8 cellular contexts compared by ENCODE assay signal in the genomic region with DNA sequence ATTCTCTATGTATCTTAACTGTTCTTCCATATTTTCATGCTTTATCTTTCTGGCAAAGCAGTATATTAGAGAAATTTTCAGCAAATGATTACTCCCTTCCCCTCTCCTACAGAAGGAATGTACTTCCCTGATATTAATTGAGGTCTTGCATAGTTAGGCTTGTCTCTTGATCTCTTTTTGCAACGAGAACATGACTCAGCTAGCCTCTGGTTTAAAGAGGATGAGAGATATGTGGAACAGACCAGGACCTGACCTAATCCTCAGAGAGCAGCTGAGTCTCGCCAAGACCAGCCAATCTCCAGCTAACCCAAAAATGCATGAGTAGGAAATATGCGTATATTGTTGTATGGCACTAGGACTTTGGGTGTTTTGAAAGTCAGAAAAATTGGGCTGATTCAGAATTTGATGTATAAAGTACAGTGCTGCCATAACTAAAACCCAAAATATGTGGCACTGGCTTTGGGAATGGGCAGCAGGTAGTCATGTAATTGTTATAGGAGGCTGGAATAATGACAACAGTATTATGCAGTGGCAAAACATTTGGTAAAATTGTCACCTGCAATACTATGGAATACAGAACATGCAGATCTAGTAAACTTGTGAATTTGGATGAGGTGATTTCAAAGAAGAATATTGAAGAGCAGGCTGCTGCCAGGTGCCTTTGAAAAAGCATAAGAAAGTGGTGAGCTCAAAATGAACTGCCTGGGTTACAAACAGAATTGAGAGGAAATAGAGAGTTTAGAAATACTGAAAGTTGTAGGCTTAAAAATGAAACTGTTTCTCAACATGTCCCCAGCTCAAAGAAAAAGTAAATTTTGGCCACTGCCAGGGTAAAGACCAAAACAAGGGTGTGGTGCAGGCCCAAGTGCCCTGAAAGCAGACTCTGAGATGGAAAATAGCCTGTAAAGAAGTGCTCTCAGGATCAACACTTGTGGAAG. TPM values are rescaled to one million over a fixed set of nuclear protein-coding genes. Genes with fewer than 3 reads are reported as not detected.
A peak's percentile ranks its signal among the peaks of the same experiment; 100 is the strongest.
DNase-seq lines count a peak whose midpoint lies in the region; ATAC-seq and TF ChIP-seq lines count a peak whose summit lies in the region.

No MANE protein-coding gene starts in this region.

- H3K27ac Mint-ChIP-seq in activated T-helper 2 cell treated with anti-CD3 and anti-CD28 coated beads, Interferon-gamma antibody, Interleukin-2, Interleukin-4, amounts not matched to agents 10 μg/mL and 5 μg/mL and 100 μg/mL, durations not matched to agents 14 hours and 24 hours and 36 hours = peak overlapping the region; percentile 87
- peak overlapping the region; percentile 78 to 92 for H3K27ac Mint-ChIP-seq in stimulated activated naive CD8-positive, alpha-beta T cell treated with anti-CD3 and anti-CD28 coated beads, Interleukin-15, amount 100 ng/mL, for 72 hours
- no peak overlapping the region for H3K27ac Mint-ChIP-seq in osteocyte (ENCODE audit: unreplicated experiment)

- ATAC-seq in GM19025 (IDR thresholded peaks at IDR 0.05; ENCODE audit: low read depth, unreplicated experiment) (peak; percentile 96), HG03103 (IDR thresholded peaks at IDR 0.05; ENCODE audit: low read depth, unreplicated experiment) (peak; percentile 91)
- peak; percentile 80 for ATAC-seq in stimulated activated naive CD8-positive, alpha-beta T cell treated with anti-CD3 and anti-CD28 coated beads, Interleukin-15, amount 100 ng/mL, for 72 hours

- intact Hi-C loops in activated T-helper 2 cell treated with anti-CD3 and anti-CD28 coated beads, Interferon-gamma antibody, Interleukin-2, Interleukin-4, amounts not matched to agents 10 μg/mL and 5 μg/mL and 100 μg/mL, durations not matched to agents 14 hours and 24 hours and 36 hours (cut with micrococcal nuclease) = no loop called here

- peaks cover 28% of the 10 kb centered on the region for H3K4me1 Mint-ChIP-seq in activated T-helper 2 cell treated with anti-CD3 and anti-CD28 coated beads, Interferon-gamma antibody, Interleukin-2, Interleukin-4, amounts not matched to agents 10 μg/mL and 5 μg/mL and 100 μg/mL, durations not matched to agents 14 hours and 24 hours and 36 hours (ENCODE audit: low read depth)
- H3K4me1 Mint-ChIP-seq in stimulated activated naive CD8-positive, alpha-beta T cell treated with anti-CD3 and anti-CD28 coated beads, Interleukin-15, amount 100 ng/mL, for 72 hours = peaks cover 30% of the 10 kb centered on the region
- H3K4me1 Mint-ChIP-seq in osteocyte (ENCODE audit: unreplicated experiment) = no peaks in the 10 kb centered on the region

- H3K36me3 Mint-ChIP-seq in activated T-helper 2 cell treated with anti-CD3 and anti-CD28 coated beads, Interferon-gamma antibody, Interleukin-2, Interleukin-4, amounts not matched to agents 10 μg/mL and 5 μg/mL and 100 μg/mL, durations not matched to agents 14 hours and 24 hours and 36 hours (ENCODE audit: low read depth) = peaks cover 10% of the 10 kb centered on the region
- no peaks in the 10 kb centered on the region for H3K36me3 Mint-ChIP-seq in osteocyte (ENCODE audit: unreplicated experiment)

- H3K27me3 Mint-ChIP-seq in activated T-helper 2 cell treated with anti-CD3 and anti-CD28 coated beads, Interferon-gamma antibody, Interleukin-2, Interleukin-4, amounts not matched to agents 10 μg/mL and 5 μg/mL and 100 μg/mL, durations not matched to agents 14 hours and 24 hours and 36 hours (ENCODE audit: low read depth) = no peaks in the 10 kb centered on the region
- H3K27me3 Mint-ChIP-seq in stimulated activated naive CD8-positive, alpha-beta T cell treated with anti-CD3 and anti-CD28 coated beads, Interleukin-15, amount 100 ng/mL, for 72 hours = no peaks in the 10 kb centered on the region
- H3K27me3 Mint-ChIP-seq in osteocyte (ENCODE audit: unreplicated experiment) = peaks cover 2% of the 10 kb centered on the region

- H3K4me3 Mint-ChIP-seq in activated T-helper 2 cell treated with anti-CD3 and anti-CD28 coated beads, Interferon-gamma antibody, Interleukin-2, Interleukin-4, amounts not matched to agents 10 μg/mL and 5 μg/mL and 100 μg/mL, durations not matched to agents 14 hours and 24 hours and 36 hours (ENCODE audit: low read depth) = peak overlapping the region; percentile 4
- H3K4me3 Mint-ChIP-seq in stimulated activated naive CD8-positive, alpha-beta T cell treated with anti-CD3 and anti-CD28 coated beads, Interleukin-15, amount 100 ng/mL, for 72 hours = peak overlapping the region; percentile 63 to 68
- no peak overlapping the region for H3K4me3 Mint-ChIP-seq in osteocyte (ENCODE audit: unreplicated experiment)

- no peaks in the 10 kb centered on the region for H3K9me3 Mint-ChIP-seq in activated T-helper 2 cell treated with anti-CD3 and anti-CD28 coated beads, Interferon-gamma antibody, Interleukin-2, Interleukin-4, amounts not matched to agents 10 μg/mL and 5 μg/mL and 100 μg/mL, durations not matched to agents 14 hours and 24 hours and 36 hours
- H3K9me3 Mint-ChIP-seq in stimulated activated naive CD8-positive, alpha-beta T cell treated with anti-CD3 and anti-CD28 coated beads, Interleukin-15, amount 100 ng/mL, for 72 hours = no peaks in the 10 kb centered on the region
- H3K9me3 Mint-ChIP-seq in osteocyte (ENCODE audit: unreplicated experiment) = no peaks in the 10 kb centered on the region

- TF ChIP-seq CTCF in AG10803 (conservative IDR thresholded peaks at IDR 0.05; ENCODE audit: low read length) = no peak
- TF ChIP-seq CTCF in osteocyte (IDR thresholded peaks at IDR 0.05) = no peak

- H3K4me3 ChIP-seq in AG10803 (ENCODE audit: low read length) = no peak overlapping the region

- peak; percentile 56 for DNase-seq in AG10803 (ENCODE audit: low read depth)
- peak; percentile 26 for DNase-seq in activated T-helper 2 cell treated with anti-CD3 and anti-CD28 coated beads, Interferon-gamma antibody, Interleukin-2, Interleukin-4, amounts not matched to agents 10 μg/mL and 5 μg/mL and 100 μg/mL, durations not matched to agents 14 hours and 24 hours and 36 hours (ENCODE audit: low spot score)
- DNase-seq in stimulated activated naive CD8-positive, alpha-beta T cell treated with anti-CD3 and anti-CD28 coated beads, Interleukin-15, amount 100 ng/mL, for 72 hours = no peak
- DNase-seq in osteocyte (ENCODE audit: extremely low spot score, unreplicated experiment) = no peak
- no peak for DNase-seq in retina
- no peak for DNase-seq in activated CD4-positive, alpha-beta T cell treated with anti-CD3 and anti-CD28 coated beads, Interleukin-2, amount 50 U/mL, for 1 hour

RNA-seq across cellular contexts. Expression of a gene that starts 9.3 kb away (rescaled TPM):
- 82.4 and 91.1 TPM in 2 replicates for total RNA-seq in activated T-helper 2 cell treated with anti-CD3 and anti-CD28 coated beads, Interferon-gamma antibody, Interleukin-2, Interleukin-4, amounts not matched to agents 10 μg/mL and 5 μg/mL and 100 μg/mL, durations not matched to agents 14 hours and 24 hours and 36 hours
- 40.6 and 45.0 TPM in 2 replicates for total RNA-seq in osteocyte

Comparison
In these comparisons a context has a peak if more than half of its experiments do, and no peak if none do; other contexts are left out.
1. DNase-seq: peak in AG10803 (single experiment) and activated T-helper 2 cell treated with anti-CD3 and anti-CD28 coated beads, Interferon-gamma antibody, Interleukin-2, Interleukin-4, amounts not matched to agents 10 μg/mL and 5 μg/mL and 100 μg/mL, durations not matched to agents 14 hours and 24 hours and 36 hours (single experiment); none in stimulated activated naive CD8-positive, alpha-beta T cell treated with anti-CD3 and anti-CD28 coated beads, Interleukin-15, amount 100 ng/mL, for 72 hours (0 of 2), osteocyte (single experiment), retina (single experiment) and activated CD4-positive, alpha-beta T cell treated with anti-CD3 and anti-CD28 coated beads, Interleukin-2, amount 50 U/mL, for 1 hour (single experiment).
2. Peak in every context shown above with its lines, with median percentiles within 50 percentile points of each other: ATAC-seq.